In the genomic region with DNA sequence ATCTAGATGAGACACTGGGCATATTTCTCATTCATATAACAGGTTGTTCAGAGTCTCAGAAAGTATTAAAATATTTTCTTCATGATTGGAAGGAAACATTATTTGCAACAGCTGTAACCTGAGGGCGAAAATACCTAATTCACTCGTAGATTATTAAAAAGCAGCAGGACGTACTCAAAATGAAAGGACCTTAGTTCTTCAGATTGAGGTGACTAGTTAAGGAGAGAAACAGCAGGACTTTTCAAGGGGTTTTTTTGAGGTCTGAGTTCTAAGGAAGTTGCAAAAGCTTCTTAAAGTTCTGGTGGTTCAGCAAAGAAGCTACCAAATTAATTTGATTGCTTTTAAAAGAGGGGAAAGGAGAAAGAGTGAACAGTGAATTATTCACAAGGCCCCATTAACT, we compare ENCODE assay signal across 17 cellular contexts.
"Had no signal": no experiment of that assay in that cellular context is flagged by ENCODE, and none has a peak within 500 bp of the region (broad histone marks: within the 10 kb centered on the region; RNA-seq: fewer than 3 reads in every experiment).

No MANE protein-coding gene starts in this region.

- H3K9me3 ChIP-seq: body of pancreas, left lung had no signal

- DNase-seq: activated CD4-positive, alpha-beta T cell treated with anti-CD3 and anti-CD28 coated beads, Interleukin-2, amount 50 U/mL, for 1 hour; activated naive CD8-positive, alpha-beta T cell treated with anti-CD3 and anti-CD28 coated beads for 36 hours; body of pancreas; central memory CD4-positive, alpha-beta T cell; effector CD4-positive, alpha-beta T cell; foreskin fibroblast; left lung; natural killer cell; right cardiac atrium; stimulated activated CD4-positive, alpha-beta T cell treated with anti-CD3 and anti-CD28 coated beads, Interleukin-4, amount 100 ng/mL, for 24 hours; stimulated activated naive CD4-positive, alpha-beta T cell; T1000; trophoblast cell had no signal

- H3K27me3 ChIP-seq: body of pancreas, left lung had no signal

- H3K4me3 ChIP-seq: body of pancreas, coronary artery, left lung, skin epidermis had no signal

- H3K27ac Mint-ChIP-seq: activated naive CD8-positive, alpha-beta T cell treated with anti-CD3 and anti-CD28 coated beads for 36 hours; activated T-helper 1 cell treated with anti-CD3 and anti-CD28 coated beads, Interleukin-12 subunit alpha, Interleukin-12 subunit beta, Interleukin-2, Interleukin-4 antibody, amounts not matched to agents 30 ng/mL and 10 ng/mL and 1 ng/mL, durations not matched to agents 14 hours and 24 hours and 36 hours; natural killer cell had no signal

- H3K4me3 Mint-ChIP-seq: activated naive CD8-positive, alpha-beta T cell treated with anti-CD3 and anti-CD28 coated beads for 36 hours; activated T-helper 1 cell treated with anti-CD3 and anti-CD28 coated beads, Interleukin-12 subunit alpha, Interleukin-12 subunit beta, Interleukin-2, Interleukin-4 antibody, amounts not matched to agents 30 ng/mL and 10 ng/mL and 1 ng/mL, durations not matched to agents 14 hours and 24 hours and 36 hours; natural killer cell had no signal

- H3K4me1 ChIP-seq: body of pancreas, left lung had no signal

- H3K36me3 ChIP-seq: left lung had no signal

- H3K27ac ChIP-seq: body of pancreas, coronary artery, left lung, skin epidermis had no signal

- H3K36me3 Mint-ChIP-seq: activated naive CD8-positive, alpha-beta T cell treated with anti-CD3 and anti-CD28 coated beads for 36 hours; natural killer cell had no signal

- H3K4me1 Mint-ChIP-seq: activated naive CD8-positive, alpha-beta T cell treated with anti-CD3 and anti-CD28 coated beads for 36 hours; natural killer cell had no signal

- ATAC-seq: activated CD4-positive, CD25-positive, alpha-beta regulatory T cell treated with anti-CD3 and anti-CD28 coated beads, Interleukin-2, amount 50 U/mL, for 24 hours; body of pancreas; left lung; natural killer cell; right cardiac atrium had no signal

- H3K9me3 Mint-ChIP-seq: activated naive CD8-positive, alpha-beta T cell treated with anti-CD3 and anti-CD28 coated beads for 36 hours; activated T-helper 1 cell treated with anti-CD3 and anti-CD28 coated beads, Interleukin-12 subunit alpha, Interleukin-12 subunit beta, Interleukin-2, Interleukin-4 antibody, amounts not matched to agents 30 ng/mL and 10 ng/mL and 1 ng/mL, durations not matched to agents 14 hours and 24 hours and 36 hours; natural killer cell had no signal
